In the genomic region with DNA sequence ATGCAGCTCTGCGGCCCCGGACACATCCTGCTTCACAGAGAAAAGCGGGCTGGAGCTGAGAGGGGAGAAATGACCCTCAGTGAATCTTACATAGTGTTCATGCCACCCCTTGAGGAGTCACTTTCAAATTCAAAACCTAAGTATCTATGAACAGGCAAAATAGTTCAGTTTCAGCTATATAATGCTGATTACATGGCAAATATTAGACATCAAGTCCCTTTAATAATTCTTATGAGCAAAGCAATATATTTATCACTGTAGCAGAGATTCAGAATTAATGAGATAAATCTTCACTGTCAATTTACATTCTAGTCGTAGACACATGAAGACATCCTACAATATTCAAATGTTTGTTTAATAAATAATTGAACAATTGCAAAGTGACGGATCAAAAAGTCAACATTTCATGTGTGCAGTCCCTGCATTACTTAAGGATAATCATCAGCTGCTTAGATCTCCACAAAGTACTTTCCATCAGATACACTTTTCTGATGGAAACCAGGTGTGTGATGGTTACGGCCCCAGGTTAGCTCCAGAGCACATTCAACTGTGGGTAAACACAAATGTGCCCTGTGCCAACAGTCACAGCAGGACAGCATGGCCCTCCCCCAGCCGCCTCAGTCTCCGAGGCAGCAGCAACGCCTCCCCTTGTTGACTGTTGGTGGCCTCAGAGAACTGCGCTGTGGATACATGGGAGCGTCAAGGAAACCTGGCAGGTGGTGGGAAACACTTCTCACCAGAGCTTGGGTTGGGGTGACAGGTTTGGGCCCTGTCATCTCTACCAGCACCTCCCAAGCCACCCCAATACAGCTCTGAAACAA, we compare ENCODE assay signal across 10 cellular contexts. TPM values are rescaled to one million over a fixed set of nuclear protein-coding genes. Genes with fewer than 3 reads are reported as not detected.
DNase-seq lines count a peak whose midpoint lies in the region; ATAC-seq, FAIRE-seq and TF ChIP-seq lines count a peak whose summit lies in the region.
"Had no signal": no experiment of that assay in that cellular context is flagged by ENCODE, and none has a peak within 500 bp of the region (broad histone marks: within the 10 kb centered on the region; RNA-seq: fewer than 3 reads in every experiment).

No MANE protein-coding gene starts in this region.

- H3K4me3 Mint-ChIP-seq in activated CD4-positive, alpha-beta T cell treated with anti-CD3 and anti-CD28 coated beads, Interleukin-2, amount 10 ng/mL, durations not matched to agents 7 days and 5 days, result no peak overlapping the region

- CTCF ChIA-PET in activated CD4-positive, alpha-beta T cell treated with anti-CD3 and anti-CD28 coated beads, Interleukin-2, amount 10 ng/mL, durations not matched to agents 7 days and 5 days (lab: Charles Lee), result interaction anchor here (0.6 to 0.7 kb wide), 2 partner anchors 12 to 161 kb away, joined by 3 to 4 read pairs; no protein-coding TSS in a partner anchor

- no peaks in the 10 kb centered on the region for H3K9me3 Mint-ChIP-seq in activated CD4-positive, alpha-beta T cell treated with anti-CD3 and anti-CD28 coated beads, Interleukin-2, amount 10 ng/mL, durations not matched to agents 7 days and 5 days

- no peaks in the 10 kb centered on the region for H3K36me3 Mint-ChIP-seq in activated CD4-positive, alpha-beta T cell treated with anti-CD3 and anti-CD28 coated beads, Interleukin-2, amount 10 ng/mL, durations not matched to agents 7 days and 5 days (ENCODE audit: low read depth)

- DNase-seq in DMS79 treated with DMSO at 0.1 percent for 48 hours (lab: John Stamatoyannopoulos, UW) (peak; percentile 73), NCI-H1930 (lab: John Stamatoyannopoulos, UW) (peak; percentile 28 to 67), pancreas (no peak), kidney glomerular epithelial cell (lab: John Stamatoyannopoulos, UW) (no peak), OCI-M2 (lab: John Stamatoyannopoulos, UW; ENCODE audit: unreplicated experiment) (no peak)
- no peak for DNase-seq in activated effector memory CD4-positive, alpha-beta T cell treated with anti-CD3 and anti-CD28 coated beads, Interleukin-2, amount 50 U/mL, for 16 hours
- no peak for DNase-seq in activated CD4-positive, alpha-beta T cell treated with anti-CD3 and anti-CD28 coated beads, Interleukin-2, amount 10 ng/mL, durations not matched to agents 7 days and 5 days
- DNase-seq: activated CD8-positive, alpha-beta memory T cell treated with anti-CD3 and anti-CD28 coated beads, Interleukin-2, amount 50 U/mL, for 4 hours had no signal

- WGBS in pancreas, 2 donors, result 44 to 50% methylated on average over 11 of the region's 11 CpGs

- H3K9me3 ChIP-seq in duodenal mucosa (ENCODE audit: control insufficient read depth in 1 of 2, low read length in 2 of 2) (no peaks in the 10 kb centered on the region), pancreas (no peaks in the 10 kb centered on the region)

- H3K4me1 Mint-ChIP-seq in activated CD4-positive, alpha-beta T cell treated with anti-CD3 and anti-CD28 coated beads, Interleukin-2, amount 10 ng/mL, durations not matched to agents 7 days and 5 days, result no peaks in the 10 kb centered on the region

- TF ChIP-seq CTCF in pancreas (IDR thresholded peaks at IDR 0.05), result no peak

- POLR2A ChIA-PET in activated CD4-positive, alpha-beta T cell treated with anti-CD3 and anti-CD28 coated beads, Interleukin-2, amount 10 ng/mL, durations not matched to agents 7 days and 5 days (lab: Charles Lee), result no interaction called here

- peaks cover 46% of the 10 kb centered on the region for H3K27me3 Mint-ChIP-seq in activated CD4-positive, alpha-beta T cell treated with anti-CD3 and anti-CD28 coated beads, Interleukin-2, amount 10 ng/mL, durations not matched to agents 7 days and 5 days

- H3K36me3 ChIP-seq in duodenal mucosa (ENCODE audit: control insufficient read depth in 1 of 2, insufficient read depth in 2 of 2, low read length in 2 of 2) (no peaks in the 10 kb centered on the region), pancreas (no peaks in the 10 kb centered on the region)

- H3K27ac Mint-ChIP-seq in activated CD4-positive, alpha-beta T cell treated with anti-CD3 and anti-CD28 coated beads, Interleukin-2, amount 10 ng/mL, durations not matched to agents 7 days and 5 days, result no peak overlapping the region

- H3K4me1 ChIP-seq in duodenal mucosa (ENCODE audit: control insufficient read depth in 1 of 2, insufficient read depth in 2 of 2, low read length in 2 of 2) (peaks cover 4 to 10% of the 10 kb centered on the region in 2 donors), pancreas (peaks cover 0 to 4% (median 0%) of the 10 kb centered on the region in 3 donors)

- H3K27me3 ChIP-seq in duodenal mucosa (ENCODE audit: control insufficient read depth in 1 of 2, insufficient read depth in 2 of 2, low read length in 2 of 2) (peaks cover 20 to 50% of the 10 kb centered on the region in 2 donors), pancreas (no peaks in the 10 kb centered on the region)

- no peak overlapping the region for H3K9ac ChIP-seq in duodenal mucosa (ENCODE audit: low read depth in 1 of 2, low read length in 2 of 2)
- H3K9ac ChIP-seq: KMS-11 had no signal

- no peak for FAIRE-seq in pancreas (lab: Jason Lieb, UNC)

- no peak overlapping the region for H3K27ac ChIP-seq in duodenal mucosa (ENCODE audit: low read depth, low read length)
- H3K27ac ChIP-seq in pancreas, result no peak overlapping the region
- H3K27ac ChIP-seq: KMS-11 had no signal

- H3K4me3 ChIP-seq in duodenal mucosa (ENCODE audit: low read depth in 1 of 2, low read length in 2 of 2) (peak overlapping the region; percentile 47 to 61), pancreas (peak overlapping the region in 3 of 4 donors; percentile 26 to 59 (median 40))

- ATAC-seq in pancreas, result peak in 2 of 4 donors; percentile 48 to 49

- intact Hi-C loops in pancreas (cut with DNase I), result no loop called here

RNA-seq across cellular contexts. Expression of a gene that starts 0.8 kb away (rescaled TPM):
- under 1 TPM; 0.06 to 0.61 (median 0.38) TPM for total RNA-seq in pancreas
- under 1 TPM; 0.23 to 0.40 TPM for polyA plus RNA-seq in pancreas
- total RNA-seq in activated CD4-positive, alpha-beta T cell treated with anti-CD3 and anti-CD28 coated beads, Interleukin-2, amount 10 ng/mL, durations not matched to agents 7 days and 5 days, result not detected

RNA-seq across cellular contexts. Expression of a gene that starts 33.4 kb away (rescaled TPM):
- total RNA-seq in pancreas, result 10 to 100 TPM; 14.5 to 31.8 (median 22.6) TPM
- 10 to 100 TPM; 29.5 to 38.9 TPM for polyA plus RNA-seq in pancreas
- total RNA-seq in activated CD4-positive, alpha-beta T cell treated with anti-CD3 and anti-CD28 coated beads, Interleukin-2, amount 10 ng/mL, durations not matched to agents 7 days and 5 days, result 10 to 100 TPM; 39.7 to 43.2 TPM

Comparison
In these comparisons a context has a peak if more than half of its experiments do, and no peak if none do; other contexts are left out.
1. DNase-seq: peak in DMS79 treated with DMSO at 0.1 percent for 48 hours (single experiment) and NCI-H1930 (2 of 2); none in pancreas (0 of 6), kidney glomerular epithelial cell (single experiment), activated effector memory CD4-positive, alpha-beta T cell treated with anti-CD3 and anti-CD28 coated beads, Interleukin-2, amount 50 U/mL, for 16 hours (single experiment), OCI-M2 (single experiment) and activated CD4-positive, alpha-beta T cell treated with anti-CD3 and anti-CD28 coated beads, Interleukin-2, amount 10 ng/mL, durations not matched to agents 7 days and 5 days (single experiment).